ENCODE assay signal across 1 cellular context in the genomic region with DNA sequence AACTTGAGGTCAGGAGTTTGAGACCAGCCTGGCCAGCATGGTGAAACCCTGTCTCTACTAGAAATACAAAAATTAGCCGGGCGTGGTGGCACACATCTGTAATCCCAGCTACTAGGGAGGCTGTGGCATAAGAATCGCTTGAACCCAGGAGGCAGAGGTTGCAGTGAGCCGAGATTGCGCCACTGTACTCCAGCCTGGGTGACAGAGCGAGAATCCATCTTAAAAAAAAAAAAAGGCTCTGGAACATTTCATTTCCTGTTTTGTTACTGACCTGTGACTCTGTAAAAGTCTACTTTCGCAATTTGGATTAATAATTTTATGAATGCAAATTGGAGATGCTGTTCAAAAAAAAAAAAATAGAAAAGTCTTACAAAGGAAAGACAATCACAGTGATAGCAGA. TPM values are rescaled to one million over a fixed set of nuclear protein-coding genes. Genes with fewer than 3 reads are reported as not detected.
"Had no signal": no experiment of that assay in that cellular context is flagged by ENCODE, and none has a peak within 500 bp of the region (broad histone marks: within the 10 kb centered on the region; RNA-seq: fewer than 3 reads in every experiment).

No MANE protein-coding gene starts in this region.

RNA-seq across cellular contexts. Expression of a gene that starts 43.8 kb away (rescaled TPM):
- polyA plus RNA-seq: mammary epithelial cell had no signal
